1 cellular context compared by ENCODE assay signal in the genomic region with DNA sequence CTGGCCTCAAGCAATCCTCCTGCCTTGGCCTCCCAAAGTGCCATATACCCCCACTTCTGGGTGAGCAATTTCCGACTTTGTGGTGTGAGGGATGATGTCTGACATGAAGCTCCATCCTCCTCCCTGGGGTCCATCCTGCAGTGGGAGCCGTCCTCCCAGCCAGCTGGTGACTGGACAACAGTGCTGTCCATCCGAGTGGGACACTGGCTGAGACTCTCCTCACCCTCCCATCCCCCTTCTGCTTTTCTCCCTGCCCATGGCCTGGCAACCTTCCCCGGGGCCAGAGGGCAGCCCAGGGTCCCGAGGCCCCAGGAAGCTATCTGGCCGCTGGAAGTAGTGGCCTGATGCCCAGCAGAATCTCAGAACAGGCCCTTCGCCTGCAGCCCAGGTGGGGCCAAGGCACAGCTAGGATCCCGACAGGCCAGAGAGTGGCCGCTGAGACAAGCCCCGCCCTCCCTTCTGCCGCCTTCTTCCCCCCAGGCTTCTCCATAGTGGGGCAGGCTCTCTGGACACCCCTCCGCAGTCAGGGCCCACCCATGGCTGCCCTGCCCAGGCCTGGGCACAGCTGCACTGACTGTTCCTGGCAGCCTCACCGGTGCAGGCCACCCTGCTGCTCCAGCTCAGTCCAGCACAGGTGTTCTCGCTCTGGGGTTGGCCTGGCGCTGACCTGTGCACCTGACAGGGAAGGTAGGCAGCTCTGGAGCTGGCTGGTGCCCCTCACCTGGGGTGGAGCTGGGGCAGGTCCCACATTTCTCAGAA.
TF ChIP-seq lines count a peak whose summit lies in the region.

No MANE protein-coding gene starts in this region.

TF ChIP-seq in WTC11, 78 proteins besides CTCF, POLR2A, EP300 and RAD21 (continued from another document):
- TF ChIP-seq PRDM15 (CRISPR knock-in tag; IDR thresholded peaks at IDR 0.05) (no peak), TP53 (CRISPR knock-in tag; IDR thresholded peaks at IDR 0.05) (no peak), FOXK1 (CRISPR knock-in tag; IDR thresholded peaks at IDR 0.05) (no peak), NR2C2 (CRISPR knock-in tag; IDR thresholded peaks at IDR 0.05) (no peak), SOX15 (CRISPR knock-in tag; IDR thresholded peaks at IDR 0.05) (no peak), ZNF121 (CRISPR knock-in tag; IDR thresholded peaks at IDR 0.05) (no peak), KAT7 (CRISPR knock-in tag; IDR thresholded peaks at IDR 0.05; ENCODE audit: borderline replicate concordance) (no peak), NR3C1 (CRISPR knock-in tag; conservative IDR thresholded peaks at IDR 0.05; ENCODE audit: low read depth) (no peak), RELA (CRISPR knock-in tag; IDR thresholded peaks at IDR 0.05; ENCODE audit: borderline replicate concordance) (no peak), ZNF425 (CRISPR knock-in tag; conservative IDR thresholded peaks at IDR 0.05) (no peak), FOXJ3 (CRISPR knock-in tag; IDR thresholded peaks at IDR 0.05; ENCODE audit: borderline replicate concordance) (no peak)
- TF ChIP-seq, protein P1, sequence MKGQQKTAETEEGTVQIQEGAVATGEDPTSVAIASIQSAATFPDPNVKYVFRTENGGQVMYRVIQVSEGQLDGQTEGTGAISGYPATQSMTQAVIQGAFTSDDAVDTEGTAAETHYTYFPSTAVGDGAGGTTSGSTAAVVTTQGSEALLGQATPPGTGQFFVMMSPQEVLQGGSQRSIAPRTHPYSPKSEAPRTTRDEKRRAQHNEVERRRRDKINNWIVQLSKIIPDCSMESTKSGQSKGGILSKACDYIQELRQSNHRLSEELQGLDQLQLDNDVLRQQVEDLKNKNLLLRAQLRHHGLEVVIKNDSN (CRISPR knock-in tag; IDR thresholded peaks at IDR 0.05) = no peak
- TF ChIP-seq, protein P2, sequence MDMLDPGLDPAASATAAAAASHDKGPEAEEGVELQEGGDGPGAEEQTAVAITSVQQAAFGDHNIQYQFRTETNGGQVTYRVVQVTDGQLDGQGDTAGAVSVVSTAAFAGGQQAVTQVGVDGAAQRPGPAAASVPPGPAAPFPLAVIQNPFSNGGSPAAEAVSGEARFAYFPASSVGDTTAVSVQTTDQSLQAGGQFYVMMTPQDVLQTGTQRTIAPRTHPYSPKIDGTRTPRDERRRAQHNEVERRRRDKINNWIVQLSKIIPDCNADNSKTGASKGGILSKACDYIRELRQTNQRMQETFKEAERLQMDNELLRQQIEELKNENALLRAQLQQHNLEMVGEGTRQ (CRISPR knock-in tag; IDR thresholded peaks at IDR 0.05) = no peak
TF ChIP-seq in WTC11: peak in this region for 0.
